9 cellular contexts compared by ENCODE assay signal in genomic region chr12:53985358-53985899, GRCh38. TPM values are rescaled to one million over a fixed set of nuclear protein-coding genes. Genes with fewer than 3 reads are reported as not detected.
DNase-seq lines count a peak whose midpoint lies in the region; ATAC-seq, FAIRE-seq and TF ChIP-seq lines count a peak whose summit lies in the region.
"Had no signal": no experiment of that assay in that cellular context is flagged by ENCODE, and none has a peak within 500 bp of the region (broad histone marks: within the 10 kb centered on the region; RNA-seq: fewer than 3 reads in every experiment).

No MANE protein-coding gene starts in this region.

- WGBS in K562 (ENCODE audit: insufficient coverage, low coverage, missing lambda C conversion rate): 91% methylated on average over 24 of the region's 36 CpGs

- H3K27ac ChIP-seq in K562 (ENCODE audit: extremely low read depth, low read depth, low read length): no peak overlapping the region

- H3K27me3 Mint-ChIP-seq in nephron progenitor cell (ENCODE audit: low read depth, poor library complexity): peaks cover 48% of the 10 kb centered on the region

- no peaks in the 10 kb centered on the region for H4K20me1 ChIP-seq in K562 (replicated peaks; ENCODE audit: control insufficient read depth, insufficient read depth, low read length)

- H3K36me3 Mint-ChIP-seq in nephron progenitor cell (ENCODE audit: low read depth): peaks cover 41% of the 10 kb centered on the region

- in situ Hi-C loops in K562 (cut with MboI): loop anchor here (5.0 to 10.0 kb wide), 2 partner anchors 217 to 379 kb away; partner anchors contain the start of gene GPR84

- CTCF ChIA-PET in BJ (lab: Yijun Ruan, JAX) (interaction anchor here (0.5 to 5.8 kb wide), 39 partner anchors 9 to 419 kb away, joined by 3 to 90 read pairs (median 5); partner anchors contain the start of genes HOXC11, HOXC5, HOXC8 and HOXC9), K562 (lab: Yijun Ruan, JAX; ENCODE audit: low intra/inter-chr PET ratio) (interaction anchor here (1.1 to 3.9 kb wide), 8 partner anchors 19 to 394 kb away, joined by 3 to 26 read pairs (median 8); no protein-coding TSS in a partner anchor)

- no peak for TF ChIP-seq CTCF in BJ (IDR thresholded peaks at IDR 0.05; ENCODE audit: insufficient read depth, low read depth, low read length)
- no peak for TF ChIP-seq CTCF in K562 (IDR thresholded peaks at IDR 0.05 in 2 of 3, conservative IDR thresholded peaks at IDR 0.05 in 1 of 3; ENCODE audit: insufficient read depth in 2 of 3, low read depth in 1 of 3, low read length in 3 of 3)
- TF ChIP-seq CTCF in nephron progenitor cell (IDR thresholded peaks at IDR 0.05): no peak

- peak overlapping the region; percentile 46; the same call in 1 of the 2 replicates for H3K4me2 ChIP-seq in K562 (ENCODE audit: insufficient read depth, low read length)

- TF ChIP-seq RAD21 in K562 (CRISPR knock-in tag; conservative IDR thresholded peaks at IDR 0.05 in 1 of 2, IDR thresholded peaks at IDR 0.05 in 1 of 2): no peak

- peak overlapping the region in 1 of 2 experiments; percentile 8; a peak in 2 of 4 replicates for H3K9ac ChIP-seq in K562 (ENCODE audit: insufficient read depth in 1 of 2, low read depth in 2 of 2, low read length in 2 of 2)

- peak overlapping the region; percentile 96 for H3K27ac Mint-ChIP-seq in nephron progenitor cell

- no peak for DNase-seq in BJ (ENCODE audit: low read depth)
- DNase-seq in HT1080 (ENCODE audit: low read depth): peak; percentile 44
- no peak for DNase-seq in K562 (ENCODE audit: extremely low read depth in 1 of 4, low spot score in 3 of 4)
- no peak for DNase-seq in nephron progenitor cell
- no peak for DNase-seq in iPS-NIHi11 (ENCODE audit: low spot score)
- no peak for DNase-seq in NCI-H510A treated with DMSO at 0.1 percent for 48 hours (lab: John Stamatoyannopoulos, UW)
- no peak for DNase-seq in NCI-H1694 treated with DMSO at 0.1 percent for 48 hours (lab: John Stamatoyannopoulos, UW)
- no peak for DNase-seq in NCI-H1092 treated with DMSO at 0.1 percent for 48 hours (lab: John Stamatoyannopoulos, UW)

- H3K79me2 ChIP-seq in K562 (ENCODE audit: control insufficient read depth, insufficient read depth, low read length): no peaks in the 10 kb centered on the region

- H3K4me3 Mint-ChIP-seq in nephron progenitor cell: peak overlapping the region; percentile 98

- H3K36me3 ChIP-seq in BJ (ENCODE audit: control insufficient read depth, insufficient read depth, low read length): no peaks in the 10 kb centered on the region; the same call in 1 of the 2 replicates
- no peaks in the 10 kb centered on the region for H3K36me3 ChIP-seq in K562 (ENCODE audit: control insufficient read depth, insufficient read depth, low read length)

- BruUV-seq in K562 (replicated peaks; lab: Mats Ljungman, UMichigan): no TSS peak

- no peak for ATAC-seq in K562

- H2AFZ ChIP-seq in K562 (ENCODE audit: low read depth, low read length): peak overlapping the region; percentile 78

- TF ChIP-seq POLR2A in K562 (conservative IDR thresholded peaks at IDR 0.05): no peak

- peaks cover 78% of the 10 kb centered on the region for H3K4me1 Mint-ChIP-seq in nephron progenitor cell

- no peaks in the 10 kb centered on the region for H3K9me1 ChIP-seq in K562 (ENCODE audit: control insufficient read depth, insufficient read depth, low read length)

- FAIRE-seq in K562 (lab: Jason Lieb, UNC): no peak

- no peaks in the 10 kb centered on the region for H3K9me3 ChIP-seq in K562 (replicated peaks; ENCODE audit: control insufficient read depth, insufficient read depth, low read depth, low read length)

- no peak for TF ChIP-seq EP300 in K562 (IDR thresholded peaks at IDR 0.05; ENCODE audit: low read length)

- H3K27me3 ChIP-seq in BJ (ENCODE audit: control insufficient read depth, insufficient read depth, low read length) (peaks cover 2% of the 10 kb centered on the region; the same call in 1 of the 2 replicates), K562 (ENCODE audit: control insufficient read depth in 2 of 2, insufficient read depth in 2 of 2, low read length in 2 of 2) (peaks cover 18 to 19% of the 10 kb centered on the region in 2 experiments)

- H3K4me3 ChIP-seq in BJ (ENCODE audit: low read depth, low read length) (peak overlapping the region; percentile 60), K562 (no peak overlapping the region; the same call in 1 of the 2 replicates)

- H3K9me3 Mint-ChIP-seq in nephron progenitor cell: no peaks in the 10 kb centered on the region

- intact Hi-C loops in K562 (cut with micrococcal nuclease): loop anchor here (2.0 to 10.0 kb wide), 2 partner anchors 19 to 379 kb away; partner anchors contain the start of gene GPR84

- POLR2A ChIA-PET in BJ (lab: Charles Lee) (no interaction called here), K562 (lab: Yijun Ruan, JAX) (interaction anchor here (0.5 to 1.2 kb wide), 3 partner anchors 16 to 343 kb away, joined by 3 to 4 read pairs (median 3); no protein-coding TSS in a partner anchor)

- H3K4me1 ChIP-seq in K562 (replicated peaks in 1 of 2; ENCODE audit: control insufficient read depth in 2 of 2, insufficient read depth in 2 of 2, low read length in 2 of 2): peaks cover 33 to 43% of the 10 kb centered on the region in 2 experiments

RNA-seq across cellular contexts. Expression of gene HOXC10, which starts 0.5 kb away (rescaled TPM):
- polyA plus RNA-seq in BJ (2011; rRNA removed) (13.9 and 14.9 TPM in 2 replicates), K562 (2011; rRNA removed) (0.08 and 0.13 TPM in 2 replicates), K562 (2014; fragmentation: Illumina TruSeq; extraction: Trizol) (0.37 and 0.77 TPM in 2 replicates), K562 (2014; fragmentation: Nextera tagmentation; extraction: Ambion mirVana) (under 1 TPM; 0.25 to 0.42 TPM), K562 (2014; rRNA removed) (0.63 and 0.73 TPM in 2 replicates)
- polyA minus RNA-seq in BJ (2011; rRNA and poly(A)+ RNA removed): 5.2 and 10.6 TPM in 2 replicates
- 2.7 and 3.8 TPM in 2 replicates for total RNA-seq in HT1080 (2014; rRNA removed; shearing (Covaris generic))
- polyA plus RNA-seq in HT1080 (2015; cell fraction: cytosol; rRNA removed): 11.5 and 13.8 TPM in 2 replicates
- polyA plus RNA-seq in HT1080 (2015; cell fraction: nucleus; rRNA removed): 2.5 and 5.9 TPM in 2 replicates
- 0.25 TPM in 1 of 2 replicates, not detected in the other for total RNA-seq in K562 (2011; cell fraction: chromatin; rRNA removed; ENCODE audit: low replicate concordance)
- 0.53 TPM in 1 of 2 replicates, not detected in the other for total RNA-seq in K562 (2011; cell fraction: nucleolus; rRNA removed)
- total RNA-seq in K562 (2011; cell fraction: nucleoplasm; rRNA removed): 0.46 TPM in 1 of 2 replicates, not detected in the other
- total RNA-seq in K562 (2014; rRNA removed) (0.08 and 0.14 TPM in 2 replicates), K562 (2014; rRNA removed; fragmentation: Illumina TruSeq; extraction: Trizol) (not detected in 2 replicates), K562 (2015; rRNA removed; fragmentation: Illumina TruSeq; extraction: Trizol) (0.23 TPM in 1 of 2 replicates, not detected in the other), K562 (2021) (0.35 and 0.69 TPM in 2 replicates)
- polyA plus RNA-seq in K562 (2011; cell fraction: cytosol; rRNA removed): 0.15 and 0.33 TPM in 2 replicates
- 0.21 TPM in 1 of 2 replicates, not detected in the other for polyA plus RNA-seq in K562 (2011; cell fraction: nucleus; rRNA removed)
- polyA plus RNA-seq in K562 (2012): 0.64 and 0.75 TPM in 2 replicates
- polyA minus RNA-seq in K562 (2011; rRNA and poly(A)+ RNA removed): 0.24 TPM in 1 of 2 replicates, not detected in the other
- 0.64 and 1.6 TPM in 2 replicates for polyA minus RNA-seq in K562 (2011; cell fraction: cytosol; rRNA and poly(A)+ RNA removed)
- 0.67 TPM in 2 replicates for polyA minus RNA-seq in K562 (2011; cell fraction: nucleus; rRNA and poly(A)+ RNA removed)
- total RNA-seq: lung microvascular endothelial cell had no signal

RNA-seq across cellular contexts. Expression of gene HOTAIR, which starts 10.7 kb away (rescaled TPM):
- polyA plus RNA-seq in BJ (2011; rRNA removed): 11.4 and 18.9 TPM in 2 replicates
- polyA minus RNA-seq in BJ (2011; rRNA and poly(A)+ RNA removed): 1.2 and 1.5 TPM in 2 replicates
- total RNA-seq in HT1080 (2014; rRNA removed; shearing (Covaris generic)): 0.88 TPM in 1 of 2 replicates, not detected in the other
- polyA plus RNA-seq in HT1080 (2015; cell fraction: cytosol; rRNA removed): 0.10 and 0.24 TPM in 2 replicates
- 0.39 and 2.3 TPM in 2 replicates for polyA plus RNA-seq in HT1080 (2015; cell fraction: nucleus; rRNA removed)
- not detected in 2 replicates for total RNA-seq in K562 (2011; cell fraction: chromatin; rRNA removed; ENCODE audit: low replicate concordance)
- total RNA-seq in K562 (2011; cell fraction: nucleolus; rRNA removed): not detected in 2 replicates
- total RNA-seq in K562 (2011; cell fraction: nucleoplasm; rRNA removed): not detected in 2 replicates
- not detected in 2 replicates for total RNA-seq in K562 (2014; rRNA removed)
- total RNA-seq in K562 (2014; rRNA removed; fragmentation: Illumina TruSeq; extraction: Trizol): not detected in 2 replicates
- not detected in 2 replicates for total RNA-seq in K562 (2015; rRNA removed; fragmentation: Illumina TruSeq; extraction: Trizol)
- not detected in 2 replicates for total RNA-seq in K562 (2021)
- polyA plus RNA-seq in K562 (2011; rRNA removed): 0.03 and 0.04 TPM in 2 replicates
- 0.03 TPM in 1 of 2 replicates, not detected in the other for polyA plus RNA-seq in K562 (2011; cell fraction: cytosol; rRNA removed)
- polyA plus RNA-seq in K562 (2011; cell fraction: nucleus; rRNA removed): 0.13 TPM in 2 replicates
- not detected in 2 replicates for polyA plus RNA-seq in K562 (2012)
- not detected in 2 replicates for polyA plus RNA-seq in K562 (2014; fragmentation: Illumina TruSeq; extraction: Trizol)
- polyA plus RNA-seq in K562 (2014; fragmentation: Nextera tagmentation; extraction: Ambion mirVana): not detected
- 0.15 TPM in 1 of 2 replicates, not detected in the other for polyA plus RNA-seq in K562 (2014; rRNA removed)
- polyA minus RNA-seq in K562 (2011; rRNA and poly(A)+ RNA removed): not detected in 2 replicates
- not detected in 2 replicates for polyA minus RNA-seq in K562 (2011; cell fraction: cytosol; rRNA and poly(A)+ RNA removed)
- not detected in 2 replicates for polyA minus RNA-seq in K562 (2011; cell fraction: nucleus; rRNA and poly(A)+ RNA removed)
- total RNA-seq: lung microvascular endothelial cell had no signal

RNA-seq across cellular contexts. Expression of gene HOXC11, which starts 12.5 kb away (rescaled TPM):
- polyA plus RNA-seq in BJ (2011; rRNA removed) (3.2 and 4.9 TPM in 2 replicates), K562 (2011; rRNA removed) (0.04 TPM in 1 of 2 replicates, not detected in the other), K562 (2014; fragmentation: Illumina TruSeq; extraction: Trizol) (not detected in 2 replicates), K562 (2014; fragmentation: Nextera tagmentation; extraction: Ambion mirVana) (not detected), K562 (2014; rRNA removed) (not detected in 2 replicates)
- polyA minus RNA-seq in BJ (2011; rRNA and poly(A)+ RNA removed): 2.7 and 2.9 TPM in 2 replicates
- not detected in 2 replicates for total RNA-seq in HT1080 (2014; rRNA removed; shearing (Covaris generic))
- 0.20 and 0.41 TPM in 2 replicates for polyA plus RNA-seq in HT1080 (2015; cell fraction: cytosol; rRNA removed)
- polyA plus RNA-seq in HT1080 (2015; cell fraction: nucleus; rRNA removed): 0.24 and 0.41 TPM in 2 replicates
- total RNA-seq in K562 (2011; cell fraction: chromatin; rRNA removed; ENCODE audit: low replicate concordance): not detected in 2 replicates
- not detected in 2 replicates for total RNA-seq in K562 (2011; cell fraction: nucleolus; rRNA removed)
- total RNA-seq in K562 (2011; cell fraction: nucleoplasm; rRNA removed): not detected in 2 replicates
- total RNA-seq in K562 (2014; rRNA removed) (not detected in 2 replicates), K562 (2014; rRNA removed; fragmentation: Illumina TruSeq; extraction: Trizol) (not detected in 2 replicates), K562 (2015; rRNA removed; fragmentation: Illumina TruSeq; extraction: Trizol) (not detected in 2 replicates), K562 (2021) (not detected in 2 replicates)
- 0.13 TPM in 1 of 2 replicates, not detected in the other for polyA plus RNA-seq in K562 (2011; cell fraction: cytosol; rRNA removed)
- polyA plus RNA-seq in K562 (2011; cell fraction: nucleus; rRNA removed): 0.17 and 0.25 TPM in 2 replicates
- polyA plus RNA-seq in K562 (2012): 0.03 and 0.07 TPM in 2 replicates
- polyA minus RNA-seq in K562 (2011; rRNA and poly(A)+ RNA removed): not detected in 2 replicates
- not detected in 2 replicates for polyA minus RNA-seq in K562 (2011; cell fraction: cytosol; rRNA and poly(A)+ RNA removed)
- 0.11 TPM in 1 of 2 replicates, not detected in the other for polyA minus RNA-seq in K562 (2011; cell fraction: nucleus; rRNA and poly(A)+ RNA removed)
- total RNA-seq: lung microvascular endothelial cell had no signal

RNA-seq across cellular contexts. Expression of gene HOXC9, which starts 14.5 kb away (rescaled TPM):
- 1.2 and 1.8 TPM in 2 replicates for polyA plus RNA-seq in BJ (2011; rRNA removed)
- 0.19 and 0.41 TPM in 2 replicates for polyA minus RNA-seq in BJ (2011; rRNA and poly(A)+ RNA removed)
- 9.7 and 12.2 TPM in 2 replicates for total RNA-seq in HT1080 (2014; rRNA removed; shearing (Covaris generic))
- 5.6 and 7.5 TPM in 2 replicates for polyA plus RNA-seq in HT1080 (2015; cell fraction: cytosol; rRNA removed)
- polyA plus RNA-seq in HT1080 (2015; cell fraction: nucleus; rRNA removed): 6.2 and 6.7 TPM in 2 replicates
- total RNA-seq in K562 (2011; cell fraction: chromatin; rRNA removed; ENCODE audit: low replicate concordance): 7.4 and 10.3 TPM in 2 replicates
- 2.7 and 2.9 TPM in 2 replicates for total RNA-seq in K562 (2011; cell fraction: nucleolus; rRNA removed)
- 2.9 and 3.5 TPM in 2 replicates for total RNA-seq in K562 (2011; cell fraction: nucleoplasm; rRNA removed)
- total RNA-seq in K562 (2014; rRNA removed): 10.5 and 13.9 TPM in 2 replicates
- 5.7 and 8.0 TPM in 2 replicates for total RNA-seq in K562 (2014; rRNA removed; fragmentation: Illumina TruSeq; extraction: Trizol)
- total RNA-seq in K562 (2015; rRNA removed; fragmentation: Illumina TruSeq; extraction: Trizol): 10.4 and 10.9 TPM in 2 replicates
- 9.3 and 9.9 TPM in 2 replicates for total RNA-seq in K562 (2021)
- 1.1 and 1.7 TPM in 2 replicates for polyA plus RNA-seq in K562 (2011; rRNA removed)
- polyA plus RNA-seq in K562 (2011; cell fraction: cytosol; rRNA removed): 3.4 and 8.0 TPM in 2 replicates
- polyA plus RNA-seq in K562 (2011; cell fraction: nucleus; rRNA removed): 6.2 and 13.4 TPM in 2 replicates
- polyA plus RNA-seq in K562 (2012): 8.6 and 12.0 TPM in 2 replicates
- polyA plus RNA-seq in K562 (2014; fragmentation: Illumina TruSeq; extraction: Trizol): 8.8 and 9.9 TPM in 2 replicates
- polyA plus RNA-seq in K562 (2014; fragmentation: Nextera tagmentation; extraction: Ambion mirVana): 1 to 10 TPM; 1.9 to 2.2 TPM
- polyA plus RNA-seq in K562 (2014; rRNA removed): 5.1 and 10.4 TPM in 2 replicates
- 0.57 and 1.2 TPM in 2 replicates for polyA minus RNA-seq in K562 (2011; rRNA and poly(A)+ RNA removed)
- polyA minus RNA-seq in K562 (2011; cell fraction: cytosol; rRNA and poly(A)+ RNA removed): 1.7 and 2.6 TPM in 2 replicates
- polyA minus RNA-seq in K562 (2011; cell fraction: nucleus; rRNA and poly(A)+ RNA removed): 1.8 and 1.9 TPM in 2 replicates
- total RNA-seq: lung microvascular endothelial cell had no signal

RNA-seq across cellular contexts. Expression of gene HOXC8, which starts 23.4 kb away (rescaled TPM):
- polyA plus RNA-seq in BJ (2011; rRNA removed): 1.6 and 1.8 TPM in 2 replicates
- polyA minus RNA-seq in BJ (2011; rRNA and poly(A)+ RNA removed): 0.51 and 0.62 TPM in 2 replicates
- total RNA-seq in HT1080 (2014; rRNA removed; shearing (Covaris generic)): 1.9 and 2.9 TPM in 2 replicates
- polyA plus RNA-seq in HT1080 (2015; cell fraction: cytosol; rRNA removed): 5.6 and 6.3 TPM in 2 replicates
- 3.1 and 3.5 TPM in 2 replicates for polyA plus RNA-seq in HT1080 (2015; cell fraction: nucleus; rRNA removed)
- 6.6 and 8.3 TPM in 2 replicates for total RNA-seq in K562 (2011; cell fraction: chromatin; rRNA removed; ENCODE audit: low replicate concordance)
- 2.4 and 3.2 TPM in 2 replicates for total RNA-seq in K562 (2011; cell fraction: nucleolus; rRNA removed)
- total RNA-seq in K562 (2011; cell fraction: nucleoplasm; rRNA removed): 2.1 and 2.4 TPM in 2 replicates
- 0.32 and 0.57 TPM in 2 replicates for total RNA-seq in K562 (2014; rRNA removed)
- 0.62 and 0.80 TPM in 2 replicates for total RNA-seq in K562 (2014; rRNA removed; fragmentation: Illumina TruSeq; extraction: Trizol)
- 0.53 and 0.76 TPM in 2 replicates for total RNA-seq in K562 (2015; rRNA removed; fragmentation: Illumina TruSeq; extraction: Trizol)
- 0.72 and 0.95 TPM in 2 replicates for total RNA-seq in K562 (2021)
- polyA plus RNA-seq in K562 (2011; rRNA removed): 0.57 TPM in 2 replicates
- 0.29 and 0.31 TPM in 2 replicates for polyA plus RNA-seq in K562 (2011; cell fraction: cytosol; rRNA removed)
- polyA plus RNA-seq in K562 (2011; cell fraction: nucleus; rRNA removed): 1.9 and 3.0 TPM in 2 replicates
- polyA plus RNA-seq in K562 (2012): 0.62 and 1.4 TPM in 2 replicates
- polyA plus RNA-seq in K562 (2014; fragmentation: Illumina TruSeq; extraction: Trizol): 1.3 and 1.4 TPM in 2 replicates
- under 1 TPM; 0.20 to 0.21 TPM for polyA plus RNA-seq in K562 (2014; fragmentation: Nextera tagmentation; extraction: Ambion mirVana)
- 0.94 and 1.1 TPM in 2 replicates for polyA plus RNA-seq in K562 (2014; rRNA removed)
- polyA minus RNA-seq in K562 (2011; rRNA and poly(A)+ RNA removed): 0.11 and 0.42 TPM in 2 replicates
- polyA minus RNA-seq in K562 (2011; cell fraction: cytosol; rRNA and poly(A)+ RNA removed): not detected in 2 replicates
- 0.81 and 0.89 TPM in 2 replicates for polyA minus RNA-seq in K562 (2011; cell fraction: nucleus; rRNA and poly(A)+ RNA removed)
- total RNA-seq: lung microvascular endothelial cell had no signal
